13 cellular contexts compared by ENCODE assay signal in the genomic region with DNA sequence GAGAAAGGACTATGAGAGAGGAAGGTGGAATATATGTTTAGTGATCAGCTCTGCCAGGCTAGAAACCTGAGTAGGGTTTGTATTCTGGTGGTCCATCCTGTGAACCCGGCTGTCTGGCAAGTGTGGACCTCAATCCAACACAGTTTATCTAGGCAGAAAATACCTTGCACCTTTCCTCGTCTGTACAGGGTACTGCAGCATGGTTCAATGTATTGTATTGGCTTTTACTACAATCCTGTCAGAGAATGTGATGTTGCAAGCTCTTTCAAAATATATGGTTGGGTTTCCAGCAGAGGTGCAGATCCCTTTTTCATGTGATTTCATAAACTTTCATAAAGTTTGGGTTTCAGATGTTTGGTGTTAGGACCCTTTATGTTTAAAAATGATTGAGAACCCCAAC.
DNase-seq lines count a peak whose midpoint lies in the region; ATAC-seq, FAIRE-seq and TF ChIP-seq lines count a peak whose summit lies in the region.
"Had no signal": no experiment of that assay in that cellular context is flagged by ENCODE, and none has a peak within 500 bp of the region (broad histone marks: within the 10 kb centered on the region; RNA-seq: fewer than 3 reads in every experiment).

No MANE protein-coding gene starts in this region.

- CTCF ChIA-PET in activated CD4-positive, alpha-beta T cell treated with anti-CD3 and anti-CD28 coated beads for 36 hours (lab: Charles Lee), result interaction anchor here (0.6 to 2.9 kb wide), 9 partner anchors 8 to 77 kb away, joined by 3 to 20 read pairs (median 5); no protein-coding TSS in a partner anchor

- DNase-seq in activated CD4-positive, alpha-beta T cell treated with anti-CD3 and anti-CD28 coated beads for 36 hours, result no peak
- DNase-seq in activated CD4-positive, alpha-beta T cell treated with anti-CD3 and anti-CD28 coated beads, Interleukin-2, amount 50 U/mL, for 1 hour, result no peak
- peak; percentile 57 for DNase-seq in MV-4-11 (lab: John Stamatoyannopoulos, UW)
- no peak for DNase-seq in activated naive CD8-positive, alpha-beta T cell treated with anti-CD3 and anti-CD28 coated beads, Interleukin-2, amount 10 ng/mL, durations not matched to agents 7 days and 5 days
- DNase-seq in small intestine, result peak; percentile 10
- DNase-seq in erythroblast (lab: John Stamatoyannopoulos, UW), result no peak
- DNase-seq: dermis blood vessel endothelial cell, H7, NCI-H1048, NCI-H69 had no signal

- H3K4me1 Mint-ChIP-seq in activated CD4-positive, alpha-beta T cell treated with anti-CD3 and anti-CD28 coated beads for 36 hours, result peaks cover 70% of the 10 kb centered on the region
- H3K4me1 Mint-ChIP-seq in activated naive CD8-positive, alpha-beta T cell treated with anti-CD3 and anti-CD28 coated beads, Interleukin-2, amount 10 ng/mL, durations not matched to agents 7 days and 5 days, result peaks cover 58% of the 10 kb centered on the region

- peaks cover 0 to 3% of the 10 kb centered on the region in 2 donors for H3K4me1 ChIP-seq in small intestine (ENCODE audit: control insufficient read depth in 2 of 2, insufficient read depth in 1 of 2, low read depth in 1 of 2, low read length in 1 of 2)

- peaks cover 0 to 4% of the 10 kb centered on the region in 2 donors for H3K36me3 ChIP-seq in small intestine (ENCODE audit: control insufficient read depth in 2 of 2, insufficient read depth in 2 of 2, low read length in 2 of 2)

- POLR2A ChIA-PET in activated CD4-positive, alpha-beta T cell treated with anti-CD3 and anti-CD28 coated beads for 36 hours (lab: Charles Lee), result interaction anchor here (0.6 to 3.6 kb wide), 2 partner anchors 11 to 73 kb away, joined by 3 to 29 read pairs; no protein-coding TSS in a partner anchor
- POLR2A ChIA-PET in activated naive CD8-positive, alpha-beta T cell treated with anti-CD3 and anti-CD28 coated beads, Interleukin-2, amount 10 ng/mL, durations not matched to agents 7 days and 5 days (lab: Charles Lee), result interaction anchor here (1.3 to 8.8 kb wide), 2 partner anchors 11 kb away, joined by 7 to 210 read pairs; no protein-coding TSS in a partner anchor

- FAIRE-seq in small intestine (lab: Jason Lieb, UNC), result no peak
- FAIRE-seq: urothelium cell line had no signal

- no peak for ATAC-seq in activated CD4-positive, alpha-beta T cell treated with anti-CD3 and anti-CD28 coated beads for 36 hours
- ATAC-seq in activated naive CD8-positive, alpha-beta T cell treated with anti-CD3 and anti-CD28 coated beads, Interleukin-2, amount 10 ng/mL, durations not matched to agents 7 days and 5 days (ENCODE audit: low read depth), result no peak
- ATAC-seq in HG03045 (IDR thresholded peaks at IDR 0.05; ENCODE audit: unreplicated experiment) (no peak), GM21526 (IDR thresholded peaks at IDR 0.05; ENCODE audit: low FRiP score, unreplicated experiment) (no peak)

- peak overlapping the region; percentile 88 for H3K4me3 Mint-ChIP-seq in activated CD4-positive, alpha-beta T cell treated with anti-CD3 and anti-CD28 coated beads for 36 hours
- H3K4me3 Mint-ChIP-seq in activated naive CD8-positive, alpha-beta T cell treated with anti-CD3 and anti-CD28 coated beads, Interleukin-2, amount 10 ng/mL, durations not matched to agents 7 days and 5 days, result peak overlapping the region; percentile 94

- peak overlapping the region in 1 of 2 donors; percentile 18 for H3K4me3 ChIP-seq in small intestine (ENCODE audit: low read depth in 1 of 2, low read length in 2 of 2)

- 19 to 52% (median 28%) methylated on average over 2 of the region's 2 CpGs for WGBS in small intestine, 3 donors

- H3K36me3 Mint-ChIP-seq in activated CD4-positive, alpha-beta T cell treated with anti-CD3 and anti-CD28 coated beads for 36 hours (ENCODE audit: low read depth), result peaks cover 43% of the 10 kb centered on the region
- H3K36me3 Mint-ChIP-seq in activated naive CD8-positive, alpha-beta T cell treated with anti-CD3 and anti-CD28 coated beads, Interleukin-2, amount 10 ng/mL, durations not matched to agents 7 days and 5 days, result peaks cover 19% of the 10 kb centered on the region

- TF ChIP-seq POLR2A in erythroblast (IDR thresholded peaks at IDR 0.05; ENCODE audit: low read length), result no peak

- H3K27me3 Mint-ChIP-seq in activated CD4-positive, alpha-beta T cell treated with anti-CD3 and anti-CD28 coated beads for 36 hours, result no peaks in the 10 kb centered on the region
- no peaks in the 10 kb centered on the region for H3K27me3 Mint-ChIP-seq in activated naive CD8-positive, alpha-beta T cell treated with anti-CD3 and anti-CD28 coated beads, Interleukin-2, amount 10 ng/mL, durations not matched to agents 7 days and 5 days

- intact Hi-C loops in activated CD4-positive, alpha-beta T cell treated with anti-CD3 and anti-CD28 coated beads for 36 hours (cut with DNase I, micrococcal nuclease), result loop anchor here (5.0 to 10.0 kb wide), 5 partner anchors 105 to 1302 kb away; partner anchors contain the start of genes SCML4 (in 2 of the 2), QRSL1 (in 1 of the 2) and RTN4IP1 (in 1 of the 2)

- no peaks in the 10 kb centered on the region for H3K9me3 Mint-ChIP-seq in activated CD4-positive, alpha-beta T cell treated with anti-CD3 and anti-CD28 coated beads for 36 hours (ENCODE audit: low read depth)
- H3K9me3 Mint-ChIP-seq in activated naive CD8-positive, alpha-beta T cell treated with anti-CD3 and anti-CD28 coated beads, Interleukin-2, amount 10 ng/mL, durations not matched to agents 7 days and 5 days, result no peaks in the 10 kb centered on the region

- H3K27me3 ChIP-seq in small intestine (ENCODE audit: control insufficient read depth in 2 of 2, insufficient read depth in 2 of 2, low read length in 2 of 2), result no peaks in the 10 kb centered on the region

- H3K9me3 ChIP-seq in small intestine (ENCODE audit: control insufficient read depth, low read depth), result no peaks in the 10 kb centered on the region

- peak overlapping the region in 1 of 2 donors; percentile 48 for H3K27ac ChIP-seq in small intestine (ENCODE audit: low read depth in 1 of 2, low read length in 1 of 2)

- peak overlapping the region; percentile 99 for H3K27ac Mint-ChIP-seq in activated CD4-positive, alpha-beta T cell treated with anti-CD3 and anti-CD28 coated beads for 36 hours
- H3K27ac Mint-ChIP-seq in activated naive CD8-positive, alpha-beta T cell treated with anti-CD3 and anti-CD28 coated beads, Interleukin-2, amount 10 ng/mL, durations not matched to agents 7 days and 5 days, result peak overlapping the region; percentile 99

Comparison
In these comparisons a context has a peak if more than half of its experiments do, and no peak if none do; other contexts are left out.
1. DNase-seq: peak in MV-4-11 (single experiment) and small intestine (single experiment); none in activated CD4-positive, alpha-beta T cell treated with anti-CD3 and anti-CD28 coated beads for 36 hours (single experiment), activated CD4-positive, alpha-beta T cell treated with anti-CD3 and anti-CD28 coated beads, Interleukin-2, amount 50 U/mL, for 1 hour (single experiment), activated naive CD8-positive, alpha-beta T cell treated with anti-CD3 and anti-CD28 coated beads, Interleukin-2, amount 10 ng/mL, durations not matched to agents 7 days and 5 days (single experiment) and erythroblast (0 of 2).